25 cellular contexts compared by ENCODE assay signal in genomic region chr1:60826320-60827094, GRCh38.
DNase-seq lines count a peak whose midpoint lies in the region; ATAC-seq, FAIRE-seq and TF ChIP-seq lines count a peak whose summit lies in the region.
"Had no signal": no experiment of that assay in that cellular context is flagged by ENCODE, and none has a peak within 500 bp of the region (broad histone marks: within the 10 kb centered on the region; RNA-seq: fewer than 3 reads in every experiment).

No MANE protein-coding gene starts in this region.

- H3K4me3 ChIP-seq in spleen, result no peak overlapping the region
- H3K4me3 ChIP-seq: A549; BLaER1 treated with 17β-estradiol and CSF1 and Interleukin-3, amounts not matched to agents 10 nM and 100 nM; GM12878; GM23338 had no signal

- no peak overlapping the region for H3K4me3 Mint-ChIP-seq in activated T-cell treated with anti-CD3 and anti-CD28 coated beads, Interleukin-2, amount 50 U/mL, for 72 hours
- H3K4me3 Mint-ChIP-seq: CD14-positive monocyte; CD4-positive, alpha-beta T cell; CD8-positive, alpha-beta memory T cell; GM23338; H9; HFFc6 had no signal

- ATAC-seq in activated T-cell treated with anti-CD3 and anti-CD28 coated beads, Interleukin-2, amount 50 U/mL, for 72 hours (replicated peaks in 1 of 2), result no peak
- ATAC-seq: A549, GM12878 had no signal

- 80 to 93% (median 90%) methylated on average over 2 of the region's 2 CpGs for whole genome bisulfite sequencing in spleen, 5 donors

- no peaks in the 10 kb centered on the region for H3K4me1 Mint-ChIP-seq in activated T-cell treated with anti-CD3 and anti-CD28 coated beads, Interleukin-2, amount 50 U/mL, for 72 hours (ENCODE audit: low read depth)
- H3K4me1 Mint-ChIP-seq: CD14-positive monocyte; CD8-positive, alpha-beta memory T cell; GM23338; H9 had no signal

- H3K9me3 Mint-ChIP-seq in activated T-cell treated with anti-CD3 and anti-CD28 coated beads, Interleukin-2, amount 50 U/mL, for 72 hours, result peaks cover 0 to 2% of the 10 kb centered on the region in 2 donors
- H3K9me3 Mint-ChIP-seq: CD4-positive, alpha-beta T cell; H9 had no signal

- H3K27ac Mint-ChIP-seq in activated T-cell treated with anti-CD3 and anti-CD28 coated beads, Interleukin-2, amount 50 U/mL, for 72 hours, result peak overlapping the region; percentile 25
- H3K27ac Mint-ChIP-seq: CD14-positive monocyte; CD4-positive, alpha-beta T cell; CD8-positive, alpha-beta memory T cell; GM23338; H9; HFFc6 had no signal

- H3K36me3 Mint-ChIP-seq in activated T-cell treated with anti-CD3 and anti-CD28 coated beads, Interleukin-2, amount 50 U/mL, for 72 hours (ENCODE audit: insufficient read depth in 2 of 2), result no peaks in the 10 kb centered on the region
- H3K36me3 Mint-ChIP-seq: CD14-positive monocyte; CD8-positive, alpha-beta memory T cell had no signal

- intact Hi-C loops in spleen (cut with DNase I; ENCODE audit: low total_unique reads), result no loop called here

- H3K9me3 ChIP-seq in spleen, result peaks cover 0 to 7% (median 0%) of the 10 kb centered on the region in 8 donors
- H3K9me3 ChIP-seq: A549, BE2C had no signal

- H3K4me1 ChIP-seq in spleen, result no peaks in the 10 kb centered on the region
- H3K4me1 ChIP-seq: A549; BE2C; BLaER1 treated with 17β-estradiol and CSF1 and Interleukin-3, amounts not matched to agents 10 nM and 100 nM had no signal

- FAIRE-seq in colon (lab: Jason Lieb, UNC), result peak; percentile 70
- FAIRE-seq: A549, D721Med, GM12878, GM19239 had no signal

- TF ChIP-seq POLR2A in spleen (IDR thresholded peaks at IDR 0.05), result no peak

- no peaks in the 10 kb centered on the region for H3K36me3 ChIP-seq in spleen
- H3K36me3 ChIP-seq: BE2C; BLaER1 treated with 17β-estradiol and CSF1 and Interleukin-3, amounts not matched to agents 10 nM and 100 nM had no signal

- H3K27ac ChIP-seq in spleen, result peak overlapping the region in 5 of 8 donors; percentile 11 to 75 (median 53)
- H3K27ac ChIP-seq: A549; BLaER1 treated with 17β-estradiol and CSF1 and Interleukin-3, amounts not matched to agents 10 nM and 100 nM had no signal

- no peak for TF ChIP-seq CTCF in spleen (IDR thresholded peaks at IDR 0.05 in 8 of 11, conservative IDR thresholded peaks at IDR 0.05 in 3 of 11)

- no peaks in the 10 kb centered on the region for H3K27me3 ChIP-seq in spleen (replicated peaks in 1 of 7)
- H3K27me3 ChIP-seq: BE2C; BLaER1 treated with 17β-estradiol and CSF1 and Interleukin-3, amounts not matched to agents 10 nM and 100 nM had no signal

- DNase-seq in activated T-cell treated with anti-CD3 and anti-CD28 coated beads, Interleukin-2, amount 50 U/mL, for 72 hours, result no peak
- DNase-seq in activated T-cell treated with anti-CD3 and anti-CD28 coated beads for 4 hours (no peak), spleen (no peak), SHP77 treated with DMSO at 0.1 percent for 48 hours (lab: John Stamatoyannopoulos, UW) (no peak), iPS-NIHi11 (ENCODE audit: low spot score) (no peak)
- DNase-seq: 8988T; ACHN; AML-193; BE2C; CD4-positive, alpha-beta T cell; CD8-positive, alpha-beta memory T cell; DMS 273 treated with DMSO at 0.1 percent for 48 hours; DMS79; EL; GDM1; HFFc6 had no signal

- H3K27me3 Mint-ChIP-seq in activated T-cell treated with anti-CD3 and anti-CD28 coated beads, Interleukin-2, amount 50 U/mL, for 72 hours (ENCODE audit: low read depth), result peaks cover 8% of the 10 kb centered on the region
